Comparison of ENCODE assay signal across 25 cellular contexts in the genomic region with DNA sequence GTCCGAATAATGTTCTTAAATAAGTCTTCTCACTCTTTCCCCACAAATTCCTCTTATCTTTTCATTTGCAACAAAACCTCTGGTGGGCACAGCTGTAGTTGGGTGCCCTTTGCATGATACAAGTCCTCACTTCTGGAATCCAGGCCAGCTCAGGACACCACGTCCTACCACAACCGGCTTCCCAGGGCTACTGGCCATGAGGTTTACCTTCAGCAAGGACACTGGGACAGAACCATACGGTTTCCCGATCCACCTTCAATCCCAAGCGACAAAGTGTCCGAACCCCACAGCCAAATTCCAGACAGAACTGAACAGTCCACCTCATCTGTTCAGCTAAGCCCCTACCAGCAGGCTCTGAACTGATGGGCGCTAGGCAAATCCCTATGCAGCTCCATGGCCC.
A peak's percentile ranks its signal among the peaks of the same experiment; 100 is the strongest.
DNase-seq lines count a peak whose midpoint lies in the region; ATAC-seq and TF ChIP-seq lines count a peak whose summit lies in the region.
"Had no signal": no experiment of that assay in that cellular context is flagged by ENCODE, and none has a peak within 500 bp of the region (broad histone marks: within the 10 kb centered on the region; RNA-seq: fewer than 3 reads in every experiment).

No MANE protein-coding gene starts in this region.

- H2AFZ ChIP-seq in H9 (ENCODE audit: low read length) = no peak overlapping the region
- no peak overlapping the region for H2AFZ ChIP-seq in GM23248

- H3K9me3 Mint-ChIP-seq in T-helper 2 cell treated with Interferon-gamma antibody and Interleukin-4, amounts not matched to agents 5 μg/mL and 100 μg/mL, for 36 hours = no peaks in the 10 kb centered on the region
- H3K9me3 Mint-ChIP-seq in H9 = no peaks in the 10 kb centered on the region
- H3K9me3 Mint-ChIP-seq in activated naive CD8-positive, alpha-beta T cell (ENCODE audit: low read depth) = no peaks in the 10 kb centered on the region
- H3K9me3 Mint-ChIP-seq in natural killer cell treated with Interleukin-12 subunit alpha and Interleukin-12 subunit beta and Interleukin-15 and Interleukin-18, amount 100 ng/mL, for 72 hours = no peaks in the 10 kb centered on the region

- H2BK12ac ChIP-seq in H9 (ENCODE audit: insufficient read length, low read depth, low read length) = no peak overlapping the region

- no peak overlapping the region for H3K23ac ChIP-seq in H9 (ENCODE audit: insufficient read length, low read depth, low read length)

- H3K23me2 ChIP-seq in H9 (ENCODE audit: insufficient read length, low read depth, low read length, poor library complexity, severe bottlenecking) = peaks cover 7% of the 10 kb centered on the region

- no peaks in the 10 kb centered on the region for H3K36me3 ChIP-seq in GM23248 (ENCODE audit: low read depth)
- H3K36me3 ChIP-seq: vagina, WERI-Rb-1 had no signal

- H3F3A ChIP-seq in GM23248 (ENCODE audit: insufficient read depth) = peaks cover 16% of the 10 kb centered on the region

- peaks cover 68% of the 10 kb centered on the region for H3K36me3 Mint-ChIP-seq in T-helper 2 cell treated with Interferon-gamma antibody and Interleukin-4, amounts not matched to agents 5 μg/mL and 100 μg/mL, for 36 hours (ENCODE audit: low read depth)
- peaks cover 8 to 44% (median 40%) of the 10 kb centered on the region in 3 experiments; a peak in 6 of 7 replicates for H3K36me3 Mint-ChIP-seq in H9 (ENCODE audit: insufficient read depth in 1 of 3, low read depth in 3 of 3)
- peaks cover 35% of the 10 kb centered on the region for H3K36me3 Mint-ChIP-seq in activated naive CD8-positive, alpha-beta T cell
- H3K36me3 Mint-ChIP-seq in natural killer cell treated with Interleukin-12 subunit alpha and Interleukin-12 subunit beta and Interleukin-15 and Interleukin-18, amount 100 ng/mL, for 72 hours = peaks cover 58% of the 10 kb centered on the region

- H3K4me1 ChIP-seq in H9 (ENCODE audit: insufficient read depth, low read length) (no peaks in the 10 kb centered on the region), GM23248 (ENCODE audit: insufficient read depth) (peaks cover 11% of the 10 kb centered on the region)

- peaks cover 4% of the 10 kb centered on the region for H3K79me1 ChIP-seq in H9 (ENCODE audit: insufficient read depth, low read depth, low read length, poor library complexity, severe bottlenecking)

- H4K5ac ChIP-seq in H9 (ENCODE audit: insufficient read length, low read depth, low read length) = no peak overlapping the region

- no peaks in the 10 kb centered on the region for H3K9me2 ChIP-seq in GM23248 (ENCODE audit: insufficient read depth)

- H3K4me2 ChIP-seq in H9 (ENCODE audit: insufficient read depth, insufficient read length, low read length) = no peak overlapping the region
- no peak overlapping the region for H3K4me2 ChIP-seq in GM23248 (ENCODE audit: unreplicated experiment)
- H3K4me2 ChIP-seq: KMS-11 had no signal

- TF ChIP-seq CTCF in H9 (conservative IDR thresholded peaks at IDR 0.05) (no peak), lower leg skin (IDR thresholded peaks at IDR 0.05) (no peak)

- peaks cover 65% of the 10 kb centered on the region for H3K4me1 Mint-ChIP-seq in T-helper 2 cell treated with Interferon-gamma antibody and Interleukin-4, amounts not matched to agents 5 μg/mL and 100 μg/mL, for 36 hours (ENCODE audit: low read depth)
- H3K4me1 Mint-ChIP-seq in H9 = peaks cover 19 to 24% of the 10 kb centered on the region in 2 experiments
- H3K4me1 Mint-ChIP-seq in activated naive CD8-positive, alpha-beta T cell (ENCODE audit: low read depth) = peaks cover 81% of the 10 kb centered on the region
- H3K4me1 Mint-ChIP-seq in natural killer cell treated with Interleukin-12 subunit alpha and Interleukin-12 subunit beta and Interleukin-15 and Interleukin-18, amount 100 ng/mL, for 72 hours (ENCODE audit: low read depth in 2 of 2) = peaks cover 61 to 72% of the 10 kb centered on the region in 2 donors

- H3K27ac Mint-ChIP-seq in T-helper 2 cell treated with Interferon-gamma antibody and Interleukin-4, amounts not matched to agents 5 μg/mL and 100 μg/mL, for 36 hours = peak overlapping the region; percentile 34
- no peak overlapping the region for H3K27ac Mint-ChIP-seq in H9
- H3K27ac Mint-ChIP-seq in activated naive CD8-positive, alpha-beta T cell = peak overlapping the region; percentile 90
- peak overlapping the region; percentile 61 to 95 for H3K27ac Mint-ChIP-seq in natural killer cell treated with Interleukin-12 subunit alpha and Interleukin-12 subunit beta and Interleukin-15 and Interleukin-18, amount 100 ng/mL, for 72 hours

- no peak overlapping the region for H2BK15ac ChIP-seq in H9 (ENCODE audit: low read depth, low read length)

- H4K20me1 ChIP-seq in H9 (ENCODE audit: control insufficient read depth, insufficient read depth, insufficient read length) (no peaks in the 10 kb centered on the region), GM23248 (ENCODE audit: insufficient read depth) (no peaks in the 10 kb centered on the region)

- H3K9me3 ChIP-seq in H9 (ENCODE audit: control insufficient read depth, low read depth, low read length) (no peaks in the 10 kb centered on the region), GM23248 (ENCODE audit: low read depth) (no peaks in the 10 kb centered on the region)
- H3K9me3 ChIP-seq: heart right ventricle, mucosa of descending colon, spleen, vagina had no signal

- no peak for ATAC-seq in natural killer cell treated with Interleukin-12 subunit alpha and Interleukin-12 subunit beta and Interleukin-15 and Interleukin-18, amount 100 ng/mL, for 72 hours
- ATAC-seq in HG02852 (IDR thresholded peaks at IDR 0.05; ENCODE audit: unreplicated experiment) = no peak
- ATAC-seq: heart right ventricle, left ventricle myocardium superior, mucosa of descending colon had no signal

- H3K4ac ChIP-seq in H9 (ENCODE audit: low read depth, low read length) = no peak overlapping the region

- no peak overlapping the region for H4K8ac ChIP-seq in H9 (replicated peaks; ENCODE audit: insufficient read length, low read depth, low read length)

- no peak overlapping the region for H3K56ac ChIP-seq in H9 (ENCODE audit: insufficient read length, low read depth, low read length)

- H3K14ac ChIP-seq in H9 (ENCODE audit: insufficient read depth, low read length) = no peak overlapping the region

- H3K27me3 Mint-ChIP-seq in T-helper 2 cell treated with Interferon-gamma antibody and Interleukin-4, amounts not matched to agents 5 μg/mL and 100 μg/mL, for 36 hours (ENCODE audit: low read depth) = no peaks in the 10 kb centered on the region
- H3K27me3 Mint-ChIP-seq in H9 (ENCODE audit: low read depth) = peaks cover 10% of the 10 kb centered on the region
- H3K27me3 Mint-ChIP-seq in activated naive CD8-positive, alpha-beta T cell = no peaks in the 10 kb centered on the region
- no peaks in the 10 kb centered on the region for H3K27me3 Mint-ChIP-seq in natural killer cell treated with Interleukin-12 subunit alpha and Interleukin-12 subunit beta and Interleukin-15 and Interleukin-18, amount 100 ng/mL, for 72 hours

- H3K9ac ChIP-seq in H9 (ENCODE audit: extremely low read depth, insufficient read length, low read length) (no peak overlapping the region), GM23248 (no peak overlapping the region)
- H3K9ac ChIP-seq: KMS-11 had no signal

- H2AK5ac ChIP-seq in H9 (ENCODE audit: insufficient read length, low read length) = no peak overlapping the region

- H3T11ph ChIP-seq in H9 (ENCODE audit: low read length) = no peak overlapping the region

- WGBS in H9 (ENCODE audit: extremely low coverage, insufficient read length, low lambda C conversion rate) = no CpG with 5 or more reads among the region's 8 CpGs
- 98 to 99% methylated on average over 7 to 8 of the region's 8 CpGs for WGBS in GM23248 (ENCODE audit: low coverage in 1 of 2, low lambda C conversion rate in 2 of 2, missing lambda C conversion rate in 2 of 2), 2 experiments
- WGBS in lower leg skin, 2 donors = 93 to 97% methylated on average over 8 of the region's 8 CpGs

- H3K4me3 ChIP-seq in GM23248 = no peak overlapping the region
- no peak overlapping the region for H3K4me3 ChIP-seq in lower leg skin (ENCODE audit: low read depth, poor library complexity, severe bottlenecking)
- H3K4me3 ChIP-seq: heart right ventricle, mucosa of descending colon, spleen, vagina had no signal

- H2BK5ac ChIP-seq in H9 (ENCODE audit: insufficient read length, low read length) = no peak overlapping the region

- in situ Hi-C loops in GM23248 (cut with MboI) = no loop called here

- no peak overlapping the region for H3K4me3 Mint-ChIP-seq in T-helper 2 cell treated with Interferon-gamma antibody and Interleukin-4, amounts not matched to agents 5 μg/mL and 100 μg/mL, for 36 hours
- no peak overlapping the region for H3K4me3 Mint-ChIP-seq in H9
- peak overlapping the region; percentile 68 for H3K4me3 Mint-ChIP-seq in activated naive CD8-positive, alpha-beta T cell
- peak overlapping the region; percentile 21 for H3K4me3 Mint-ChIP-seq in natural killer cell treated with Interleukin-12 subunit alpha and Interleukin-12 subunit beta and Interleukin-15 and Interleukin-18, amount 100 ng/mL, for 72 hours

- H3K27ac ChIP-seq in H9 (ENCODE audit: insufficient read length, low read depth, low read length) = no peak overlapping the region
- no peak overlapping the region for H3K27ac ChIP-seq in GM23248
- H3K27ac ChIP-seq: heart right ventricle, KMS-11, vagina, WERI-Rb-1 had no signal

- no peaks in the 10 kb centered on the region for H3K79me2 ChIP-seq in H9 (ENCODE audit: insufficient read depth, low read length)
- peaks cover 19% of the 10 kb centered on the region for H3K79me2 ChIP-seq in GM23248 (ENCODE audit: insufficient read depth)

- H2BK120ac ChIP-seq in H9 (ENCODE audit: low read depth, low read length, poor library complexity, severe bottlenecking) = no peak overlapping the region

- H3K27me3 ChIP-seq in H9 (ENCODE audit: insufficient read depth, low read length) = no peaks in the 10 kb centered on the region; the same call in 1 of the 2 replicates
- H3K27me3 ChIP-seq in GM23248 (replicated peaks; ENCODE audit: insufficient read depth) = no peaks in the 10 kb centered on the region
- H3K27me3 ChIP-seq: heart right ventricle, spleen, vagina had no signal

- intact Hi-C loops in lower leg skin (cut with DNase I; ENCODE audit: low total_unique reads) = no loop called here

- H4K91ac ChIP-seq in H9 (ENCODE audit: insufficient read length, low read depth, low read length) = no peak overlapping the region

- TF ChIP-seq POLR2A in lower leg skin (IDR thresholded peaks at IDR 0.05) = no peak

- H3K18ac ChIP-seq in H9 (ENCODE audit: insufficient read length, low read depth, low read length) = no peak overlapping the region

- no peak overlapping the region for H2BK20ac ChIP-seq in H9 (ENCODE audit: low read depth, low read length, poor library complexity, severe bottlenecking)

- DNase-seq in T-helper 2 cell treated with Interferon-gamma antibody and Interleukin-4, amounts not matched to agents 5 μg/mL and 100 μg/mL, for 36 hours (ENCODE audit: low spot score) = no peak
- DNase-seq in T-helper 2 cell (no peak), H9 (peak; percentile 3), GM23248 (no peak), lower leg skin (ENCODE audit: low spot score in 2 of 2) (no peak)
- DNase-seq in natural killer cell treated with Interleukin-12 subunit alpha and Interleukin-12 subunit beta and Interleukin-15 and Interleukin-18, amount 100 ng/mL, for 72 hours (ENCODE audit: low spot score) = no peak
- DNase-seq: 8988T; activated CD4-positive, alpha-beta T cell treated with anti-CD3 and anti-CD28 coated beads, Interleukin-2, amount 50 U/mL, for 48 hours; dermis blood vessel endothelial cell; GOT3; heart right ventricle; left ventricle myocardium superior; mucosa of descending colon; NCI-H187; NCI-H2227 treated with DMSO at 0.1 percent for 48 hours; NCI-H82; occipital lobe; SIG-M5; spleen; stimulated activated CD4-positive, alpha-beta T cell treated with anti-CD3 and anti-CD28 coated beads, Interleukin-4, amount 100 ng/mL, for 24 hours; WERI-Rb-1 had no signal

Comparison
In these comparisons a context has a peak if more than half of its experiments do, and no peak if none do; other contexts are left out.
1. H3K27ac Mint-ChIP-seq: peak in T-helper 2 cell treated with Interferon-gamma antibody and Interleukin-4, amounts not matched to agents 5 μg/mL and 100 μg/mL, for 36 hours (single experiment), activated naive CD8-positive, alpha-beta T cell (single experiment) and natural killer cell treated with Interleukin-12 subunit alpha and Interleukin-12 subunit beta and Interleukin-15 and Interleukin-18, amount 100 ng/mL, for 72 hours (2 of 2); none in H9 (0 of 3).
2. H3K4me3 Mint-ChIP-seq: peak in activated naive CD8-positive, alpha-beta T cell (single experiment) and natural killer cell treated with Interleukin-12 subunit alpha and Interleukin-12 subunit beta and Interleukin-15 and Interleukin-18, amount 100 ng/mL, for 72 hours (single experiment); none in T-helper 2 cell treated with Interferon-gamma antibody and Interleukin-4, amounts not matched to agents 5 μg/mL and 100 μg/mL, for 36 hours (single experiment) and H9 (0 of 2).